ENCODE assay signal across 11 cellular contexts in genomic region chr6:40148882-40149573, GRCh38.
A peak's percentile ranks its signal among the peaks of the same experiment; 100 is the strongest.
DNase-seq lines count a peak whose midpoint lies in the region; ATAC-seq and TF ChIP-seq lines count a peak whose summit lies in the region.
"Had no signal": no experiment of that assay in that cellular context is flagged by ENCODE, and none has a peak within 500 bp of the region (broad histone marks: within the 10 kb centered on the region; RNA-seq: fewer than 3 reads in every experiment).

No MANE protein-coding gene starts in this region.

- H3K4me2 ChIP-seq in DOHH2 (ENCODE audit: low read length): peak overlapping the region; percentile 41
- H3K4me2 ChIP-seq in MM.1S (ENCODE audit: low read depth, low read length): no peak overlapping the region

- intact Hi-C loops in uterus (cut with DNase I; ENCODE audit: low total_unique reads): no loop called here

- H3K9ac ChIP-seq in MM.1S (ENCODE audit: low read length): no peak overlapping the region

- H2AFZ ChIP-seq in MM.1S (ENCODE audit: low read length): no peak overlapping the region

- H3K9me2 ChIP-seq in DOHH2 (replicated peaks; ENCODE audit: control insufficient read depth, low read length): no peaks in the 10 kb centered on the region
- no peaks in the 10 kb centered on the region for H3K9me2 ChIP-seq in MM.1S (replicated peaks; ENCODE audit: insufficient read depth, low read length)

- no peaks in the 10 kb centered on the region for H3K27me3 ChIP-seq in DOHH2 (ENCODE audit: control insufficient read depth, low read length)
- no peaks in the 10 kb centered on the region for H3K27me3 ChIP-seq in MM.1S (replicated peaks; ENCODE audit: insufficient read depth, low read length)
- no peaks in the 10 kb centered on the region for H3K27me3 ChIP-seq in uterus
- H3K27me3 ChIP-seq: cardiac muscle cell had no signal

- no peaks in the 10 kb centered on the region for H3K79me2 ChIP-seq in DOHH2 (ENCODE audit: control insufficient read depth, low read length)
- H3K79me2 ChIP-seq in MM.1S (ENCODE audit: low read length): no peaks in the 10 kb centered on the region

- no peak for TF ChIP-seq CTCF in DOHH2 (IDR thresholded peaks at IDR 0.05; ENCODE audit: low read depth, low read length, poor library complexity, severe bottlenecking)
- TF ChIP-seq CTCF in MM.1S (IDR thresholded peaks at IDR 0.05; ENCODE audit: low read length): no peak
- no peak for TF ChIP-seq CTCF in uterus (IDR thresholded peaks at IDR 0.05)

- H3K9me3 ChIP-seq in DOHH2 (ENCODE audit: control insufficient read depth, insufficient read depth, low read length) (no peaks in the 10 kb centered on the region), MM.1S (replicated peaks; ENCODE audit: insufficient read depth, low read length) (no peaks in the 10 kb centered on the region), uterus (no peaks in the 10 kb centered on the region)

- H3K4me3 ChIP-seq in DOHH2 (ENCODE audit: low read length) (peak overlapping the region; percentile 7; the same call in 1 of the 2 replicates), MM.1S (ENCODE audit: low read length) (no peak overlapping the region), uterus (no peak overlapping the region)
- H3K4me3 ChIP-seq: cardiac muscle cell had no signal

- ATAC-seq in GM19328 (IDR thresholded peaks at IDR 0.05; ENCODE audit: unreplicated experiment): peak; percentile 94
- ATAC-seq in HG02884 (IDR thresholded peaks at IDR 0.05; ENCODE audit: unreplicated experiment): peak; percentile 99

- no peaks in the 10 kb centered on the region for H3K36me3 ChIP-seq in DOHH2 (ENCODE audit: control insufficient read depth, low read length)
- H3K36me3 ChIP-seq in MM.1S (replicated peaks; ENCODE audit: insufficient read depth, low read length): no peaks in the 10 kb centered on the region
- no peaks in the 10 kb centered on the region for H3K36me3 ChIP-seq in uterus
- H3K36me3 ChIP-seq: cardiac muscle cell had no signal

- H3K27ac ChIP-seq in DOHH2 (ENCODE audit: low read depth, low read length) (no peak overlapping the region), MM.1S (ENCODE audit: low read length) (peak overlapping the region; percentile 6; the same call in 1 of the 2 replicates), uterus (no peak overlapping the region)
- H3K27ac ChIP-seq: cardiac muscle cell had no signal

- H3K4me1 ChIP-seq in DOHH2 (ENCODE audit: control insufficient read depth, low read length) (peaks cover 18% of the 10 kb centered on the region), MM.1S (ENCODE audit: low read length) (peaks cover 9% of the 10 kb centered on the region; the same call in 1 of the 2 replicates), uterus (no peaks in the 10 kb centered on the region)

- no peaks in the 10 kb centered on the region for H3F3A ChIP-seq in DOHH2 (ENCODE audit: control insufficient read depth, insufficient read depth)
- H3F3A ChIP-seq in MM.1S (ENCODE audit: insufficient read depth, low read length): no peaks in the 10 kb centered on the region

- no peak for TF ChIP-seq POLR2A in uterus (IDR thresholded peaks at IDR 0.05)

- H4K20me1 ChIP-seq in DOHH2 (ENCODE audit: control insufficient read depth, insufficient read depth, low read depth, low read length) (no peaks in the 10 kb centered on the region), MM.1S (ENCODE audit: insufficient read depth, low read length) (no peaks in the 10 kb centered on the region)

- DNase-seq in MM.1S: peak; percentile 40
- DNase-seq in SW 1271 (lab: John Stamatoyannopoulos, UW): no peak
- no peak for DNase-seq in H4 (ENCODE audit: low spot score)
- no peak for DNase-seq in uterus
- DNase-seq in HuH-7 (ENCODE audit: low spot score): no peak
- DNase-seq: ACHN, Right ventricle myocardium superior had no signal
